Comparison of ENCODE assay signal across 22 cellular contexts in the genomic region with DNA sequence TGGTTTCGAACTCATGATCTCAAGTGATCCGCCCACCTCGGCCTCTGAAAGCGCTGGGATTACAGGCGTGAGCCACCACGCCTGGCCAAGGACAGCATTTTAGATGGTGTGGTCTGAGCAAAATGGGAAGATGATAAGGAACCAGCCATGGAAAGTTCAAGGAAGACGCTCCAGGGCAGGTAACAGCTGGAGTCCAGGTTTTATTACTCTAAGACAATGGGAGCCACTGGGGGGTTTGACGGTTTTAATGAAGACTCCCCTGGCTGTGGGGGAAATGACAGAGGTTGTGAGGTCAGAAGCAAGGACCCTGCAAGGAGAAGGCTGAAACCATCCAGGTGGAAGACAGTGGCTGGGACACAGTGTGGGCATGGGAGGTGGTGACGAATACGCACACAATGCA.
"Had no signal": no experiment of that assay in that cellular context is flagged by ENCODE, and none has a peak within 500 bp of the region (broad histone marks: within the 10 kb centered on the region; RNA-seq: fewer than 3 reads in every experiment).

No MANE protein-coding gene starts in this region.

- H3K4me3 Mint-ChIP-seq: activated CD4-positive, alpha-beta memory T cell treated with anti-CD3 and anti-CD28 coated beads, Interleukin-2, amount 10 ng/mL, durations not matched to agents 7 days and 5 days; activated CD4-positive, alpha-beta T cell treated with anti-CD3 and anti-CD28 coated beads for 36 hours; activated naive CD4-positive, alpha-beta T cell treated with anti-CD3 and anti-CD28 coated beads, Interleukin-2, amount 10 ng/mL, durations not matched to agents 7 days and 5 days; activated naive CD8-positive, alpha-beta T cell treated with anti-CD3 and anti-CD28 coated beads, Interleukin-2, amount 10 ng/mL, durations not matched to agents 7 days and 5 days; T-cell had no signal

- H3K27me3 Mint-ChIP-seq: activated CD4-positive, alpha-beta memory T cell treated with anti-CD3 and anti-CD28 coated beads, Interleukin-2, amount 10 ng/mL, durations not matched to agents 7 days and 5 days; activated CD4-positive, alpha-beta T cell treated with anti-CD3 and anti-CD28 coated beads for 36 hours; activated naive CD4-positive, alpha-beta T cell treated with anti-CD3 and anti-CD28 coated beads, Interleukin-2, amount 10 ng/mL, durations not matched to agents 7 days and 5 days; activated naive CD8-positive, alpha-beta T cell treated with anti-CD3 and anti-CD28 coated beads, Interleukin-2, amount 10 ng/mL, durations not matched to agents 7 days and 5 days; T-cell had no signal

- H3K9me3 Mint-ChIP-seq: activated CD4-positive, alpha-beta memory T cell treated with anti-CD3 and anti-CD28 coated beads, Interleukin-2, amount 10 ng/mL, durations not matched to agents 7 days and 5 days; activated naive CD4-positive, alpha-beta T cell treated with anti-CD3 and anti-CD28 coated beads, Interleukin-2, amount 10 ng/mL, durations not matched to agents 7 days and 5 days; activated naive CD8-positive, alpha-beta T cell treated with anti-CD3 and anti-CD28 coated beads, Interleukin-2, amount 10 ng/mL, durations not matched to agents 7 days and 5 days; T-cell had no signal

- H3K4me1 Mint-ChIP-seq: activated CD4-positive, alpha-beta T cell treated with anti-CD3 and anti-CD28 coated beads for 36 hours; activated naive CD4-positive, alpha-beta T cell treated with anti-CD3 and anti-CD28 coated beads, Interleukin-2, amount 10 ng/mL, durations not matched to agents 7 days and 5 days; activated naive CD8-positive, alpha-beta T cell treated with anti-CD3 and anti-CD28 coated beads, Interleukin-2, amount 10 ng/mL, durations not matched to agents 7 days and 5 days had no signal

- ATAC-seq: activated CD4-positive, alpha-beta T cell treated with anti-CD3 and anti-CD28 coated beads for 36 hours; K562; T-cell had no signal

- H3K27ac Mint-ChIP-seq: activated CD4-positive, alpha-beta memory T cell treated with anti-CD3 and anti-CD28 coated beads, Interleukin-2, amount 10 ng/mL, durations not matched to agents 7 days and 5 days; activated naive CD4-positive, alpha-beta T cell treated with anti-CD3 and anti-CD28 coated beads, Interleukin-2, amount 10 ng/mL, durations not matched to agents 7 days and 5 days; activated naive CD8-positive, alpha-beta T cell treated with anti-CD3 and anti-CD28 coated beads, Interleukin-2, amount 10 ng/mL, durations not matched to agents 7 days and 5 days had no signal

- DNase-seq: activated CD4-positive, alpha-beta memory T cell treated with anti-CD3 and anti-CD28 coated beads, Interleukin-2, amount 10 ng/mL, durations not matched to agents 7 days and 5 days; activated CD4-positive, alpha-beta T cell treated with anti-CD3 and anti-CD28 coated beads for 36 hours; activated CD4-positive, alpha-beta T cell treated with anti-CD3 and anti-CD28 coated beads, Interleukin-2, amount 50 U/mL, for 1 hour; activated effector memory CD4-positive, alpha-beta T cell treated with Interleukin-2 at 50 U/mL for 16 hours; activated naive CD4-positive, alpha-beta T cell treated with anti-CD3 and anti-CD28 coated beads, Interleukin-2, amount 10 ng/mL, durations not matched to agents 7 days and 5 days; activated naive CD8-positive, alpha-beta T cell treated with anti-CD3 and anti-CD28 coated beads, Interleukin-2, amount 10 ng/mL, durations not matched to agents 7 days and 5 days; adrenal gland; anterior cingulate cortex; caudate nucleus; Karpas-422; MM.1S; NCI-H1105; NCI-H1436; NCI-H1694 treated with DMSO at 0.1 percent for 48 hours; NCI-H2029 treated with DMSO at 0.1 percent for 48 hours; NCI-H510A treated with DMSO at 0.1 percent for 48 hours; NCI-H69; NK-92 treated with Interleukin-12 subunit alpha and Interleukin-12 subunit beta, amount 100 ng/mL, for 24 hours; Peyer's patch; SHP77; T-cell had no signal
